ENCODE assay signal across 13 cellular contexts in genomic region chr3:43223670-43224364, GRCh38.
DNase-seq lines count a peak whose midpoint lies in the region; ATAC-seq, FAIRE-seq and TF ChIP-seq lines count a peak whose summit lies in the region.
"Had no signal": no experiment of that assay in that cellular context is flagged by ENCODE, and none has a peak within 500 bp of the region (broad histone marks: within the 10 kb centered on the region; RNA-seq: fewer than 3 reads in every experiment).

No MANE protein-coding gene starts in this region.

- ATAC-seq in GM12878, result peak; percentile 52; the same call in 2 of the 3 replicates
- ATAC-seq in right lobe of liver, result peak in 2 of 4 donors; percentile 60 to 64
- ATAC-seq in HG03460 (IDR thresholded peaks at IDR 0.05; ENCODE audit: unreplicated experiment), result no peak
- no peak for ATAC-seq in stimulated activated naive B cell treated with anti-CD40 and anti-IgM and Interleukin-4, amounts not matched to agents 10 μg/mL and 1 μg/mL and 100 μg/mL, for 72 hours (replicated peaks)
- ATAC-seq: left lung had no signal

- TF ChIP-seq POLR2A in GM12878 (IDR thresholded peaks at IDR 0.05; ENCODE audit: low read depth, low read length) (no peak), right lobe of liver (IDR thresholded peaks at IDR 0.05) (no peak)

- H3K4me2 ChIP-seq in GM12878 (ENCODE audit: control insufficient read depth, insufficient read depth), result no peak overlapping the region

- H3K27me3 Mint-ChIP-seq in CD14-positive monocyte (ENCODE audit: low read depth in 3 of 3), result peaks cover under 1 to 2% (median 2%) of the 10 kb centered on the region in 3 donors
- peaks cover 0 to 4% of the 10 kb centered on the region in 2 donors for H3K27me3 Mint-ChIP-seq in stimulated activated naive B cell treated with anti-CD40 and anti-IgM and Interleukin-4, amounts not matched to agents 10 μg/mL and 1 μg/mL and 100 μg/mL, for 72 hours
- H3K27me3 Mint-ChIP-seq in progenitor cell of endocrine pancreas, result peaks cover 2% of the 10 kb centered on the region
- H3K27me3 Mint-ChIP-seq: dendritic cell treated with granulocyte-macrophage colony-stimulating factor and Interleukin-4, amounts not matched to agents 40 ng/mL and 50 ng/mL, for 4 days had no signal

- no peaks in the 10 kb centered on the region for H3K4me1 Mint-ChIP-seq in CD14-positive monocyte
- peaks cover 2 to 5% of the 10 kb centered on the region in 2 donors for H3K4me1 Mint-ChIP-seq in stimulated activated naive B cell treated with anti-CD40 and anti-IgM and Interleukin-4, amounts not matched to agents 10 μg/mL and 1 μg/mL and 100 μg/mL, for 72 hours
- peaks cover 4% of the 10 kb centered on the region for H3K4me1 Mint-ChIP-seq in progenitor cell of endocrine pancreas (ENCODE audit: low read depth)

- H3K4me1 ChIP-seq in GM12878 (ENCODE audit: control insufficient read depth, insufficient read depth, low read length) (no peaks in the 10 kb centered on the region), right lobe of liver (peaks cover 0 to 7% (median 3%) of the 10 kb centered on the region in 4 donors)
- H3K4me1 ChIP-seq: left lung had no signal

- H3K4me3 Mint-ChIP-seq in CD14-positive monocyte (no peak overlapping the region), progenitor cell of endocrine pancreas (ENCODE audit: low read depth) (no peak overlapping the region)
- H3K4me3 Mint-ChIP-seq in stimulated activated naive B cell treated with anti-CD40 and anti-IgM and Interleukin-4, amounts not matched to agents 10 μg/mL and 1 μg/mL and 100 μg/mL, for 72 hours, result no peak overlapping the region
- H3K4me3 Mint-ChIP-seq: dendritic cell treated with granulocyte-macrophage colony-stimulating factor and Interleukin-4, amounts not matched to agents 40 ng/mL and 50 ng/mL, for 4 days had no signal

- peak; percentile 60 for TF ChIP-seq CTCF in CD14-positive monocyte (IDR thresholded peaks at IDR 0.05)
- TF ChIP-seq CTCF in GM12878 (IDR thresholded peaks at IDR 0.05 in 2 of 3, conservative IDR thresholded peaks at IDR 0.05 in 1 of 3; ENCODE audit: control insufficient read depth in 2 of 3, extremely low read depth in 1 of 3, insufficient read depth in 1 of 3, low read depth in 3 of 3, low read length in 3 of 3), result peak in 1 of 3 experiments; percentile 14; a peak in 1 of 6 replicates
- TF ChIP-seq CTCF in right lobe of liver (IDR thresholded peaks at IDR 0.05), result peak; percentile 40 to 52 (median 48)
- no peak for TF ChIP-seq CTCF in progenitor cell of endocrine pancreas (IDR thresholded peaks at IDR 0.05; ENCODE audit: unreplicated experiment)

- no peak overlapping the region for H3K9ac ChIP-seq in GM12878 (ENCODE audit: control insufficient read depth, insufficient read depth, low read length)

- DNase-seq in CD14-positive monocyte (ENCODE audit: low spot score) (no peak), GM12878 (ENCODE audit: low read depth, low spot score) (no peak), right lobe of liver (no peak), NCI-H2029 treated with DMSO at 0.1 percent for 48 hours (lab: John Stamatoyannopoulos, UW) (no peak), progenitor cell of endocrine pancreas (ENCODE audit: low spot score, unreplicated experiment) (no peak)
- DNase-seq in stimulated activated naive B cell treated with anti-CD40 and anti-IgM and Interleukin-4, amounts not matched to agents 10 μg/mL and 1 μg/mL and 100 μg/mL, for 72 hours, result no peak
- DNase-seq: activated CD4-positive, alpha-beta T cell treated with anti-CD3 and anti-CD28 coated beads, Interleukin-2, amount 50 U/mL, for 48 hours; left lung; NCI-H524; stimulated activated CD4-positive, alpha-beta T cell treated with anti-CD3 and anti-CD28 coated beads, Interleukin-4, amount 100 ng/mL, for 1 hour had no signal

- no peaks in the 10 kb centered on the region for H4K20me1 ChIP-seq in GM12878 (ENCODE audit: control insufficient read depth, insufficient read depth)

- RAD21 ChIA-PET in GM12878 (lab: Charles Lee; ENCODE audit: unreplicated experiment), result interaction anchor here (0.7 to 1.7 kb wide), 4 partner anchors 11 to 65 kb away, joined by 3 to 9 read pairs (median 6); no protein-coding TSS in a partner anchor

- no peak for FAIRE-seq in GM12878 (lab: Jason Lieb, UNC)

- H3K9me3 ChIP-seq in GM12878 (replicated peaks; ENCODE audit: control insufficient read depth, insufficient read depth, low read length) (no peaks in the 10 kb centered on the region; the same call in 2 of the 3 replicates), right lobe of liver (peaks cover 0 to 3% (median 0%) of the 10 kb centered on the region in 4 donors)

- 48% methylated on average over 3 of the region's 3 CpGs for WGBS in GM12878 (ENCODE audit: insufficient coverage, insufficient replicate concordance, low lambda C conversion rate, missing lambda C conversion rate)
- 29% methylated on average over 3 of the region's 3 CpGs for WGBS in right lobe of liver (ENCODE audit: insufficient coverage, low coverage, low lambda C conversion rate, missing lambda C conversion rate)

- POLR2A ChIA-PET in GM12878 (lab: Charles Lee), result no interaction called here

- in situ Hi-C loops in GM12878 (cut with MboI), result no loop called here

- CTCF ChIA-PET in GM12878 (lab: Yijun Ruan, JAX), result interaction anchor here (0.6 to 1.8 kb wide), 9 partner anchors 10 to 518 kb away, joined by 3 to 12 read pairs (median 3); no protein-coding TSS in a partner anchor

- H3K79me2 ChIP-seq in GM12878 (ENCODE audit: control insufficient read depth, insufficient read depth, low read length), result no peaks in the 10 kb centered on the region

- SMC1A ChIA-PET in GM12878 (lab: Charles Lee; ENCODE audit: uncharacterized antibody, unreplicated experiment), result interaction anchor here (0.8 to 1.8 kb wide), 8 partner anchors 10 to 262 kb away, joined by 3 to 5 read pairs (median 4); no protein-coding TSS in a partner anchor

- no TSS peak for BruUV-seq in GM12878 (replicated peaks; lab: Mats Ljungman, UMichigan)

- no peaks in the 10 kb centered on the region for H3K27me3 ChIP-seq in GM12878 (replicated peaks in 1 of 2; ENCODE audit: control insufficient read depth in 2 of 2, insufficient read depth in 2 of 2, low read length in 1 of 2)
- no peaks in the 10 kb centered on the region for H3K27me3 ChIP-seq in right lobe of liver
- H3K27me3 ChIP-seq: left lung had no signal

- TF ChIP-seq EP300 in Ishikawa (IDR thresholded peaks at IDR 0.05; ENCODE audit: borderline replicate concordance) (no peak), GM12878 (IDR thresholded peaks at IDR 0.05; ENCODE audit: borderline replicate concordance in 1 of 2, control insufficient read depth in 1 of 2, low read depth in 2 of 2, low read length in 2 of 2) (no peak)

- H3K4me3 ChIP-seq in GM12878 (no peak overlapping the region), right lobe of liver (no peak overlapping the region)
- H3K4me3 ChIP-seq: left lung had no signal

- intact Hi-C loops in CD14-positive monocyte (cut with micrococcal nuclease) (loop anchor here in 1 of 2 donors (10.0 kb wide), 1 partner anchor 281 kb away; no protein-coding TSS in a partner anchor), GM12878 (cut with micrococcal nuclease; ENCODE audit: unreplicated experiment) (loop anchor here (5.0 to 10.0 kb wide), 2 partner anchors 62 to 151 kb away; no protein-coding TSS in a partner anchor), right lobe of liver (cut with DNase I) (no loop called here)

- H3K9me3 Mint-ChIP-seq in CD14-positive monocyte (peaks cover 12 to 19% (median 17%) of the 10 kb centered on the region in 7 donors), progenitor cell of endocrine pancreas (ENCODE audit: low read depth) (peaks cover 30% of the 10 kb centered on the region)
- peaks cover 9 to 15% of the 10 kb centered on the region in 2 donors for H3K9me3 Mint-ChIP-seq in stimulated activated naive B cell treated with anti-CD40 and anti-IgM and Interleukin-4, amounts not matched to agents 10 μg/mL and 1 μg/mL and 100 μg/mL, for 72 hours
- H3K9me3 Mint-ChIP-seq: dendritic cell treated with granulocyte-macrophage colony-stimulating factor and Interleukin-4, amounts not matched to agents 40 ng/mL and 50 ng/mL, for 4 days had no signal

- no peak overlapping the region for H2AFZ ChIP-seq in GM12878 (ENCODE audit: control insufficient read depth, low read depth, low read length)

- H3K27ac ChIP-seq in GM12878 (ENCODE audit: control insufficient read depth, insufficient read depth) (no peak overlapping the region), right lobe of liver (no peak overlapping the region)
- H3K27ac ChIP-seq: left lung had no signal

- H3K36me3 ChIP-seq in GM12878 (ENCODE audit: control insufficient read depth in 2 of 2, insufficient read depth in 2 of 2, low read length in 1 of 2), result no peaks in the 10 kb centered on the region
- H3K36me3 ChIP-seq in right lobe of liver, result no peaks in the 10 kb centered on the region
- H3K36me3 ChIP-seq: left lung had no signal

- H3K36me3 Mint-ChIP-seq in CD14-positive monocyte (no peaks in the 10 kb centered on the region), progenitor cell of endocrine pancreas (ENCODE audit: insufficient read depth) (peaks cover 5% of the 10 kb centered on the region)
- peaks cover 7 to 15% of the 10 kb centered on the region in 2 donors for H3K36me3 Mint-ChIP-seq in stimulated activated naive B cell treated with anti-CD40 and anti-IgM and Interleukin-4, amounts not matched to agents 10 μg/mL and 1 μg/mL and 100 μg/mL, for 72 hours

- H3K27ac Mint-ChIP-seq in CD14-positive monocyte (no peak overlapping the region), progenitor cell of endocrine pancreas (no peak overlapping the region)
- H3K27ac Mint-ChIP-seq in stimulated activated naive B cell treated with anti-CD40 and anti-IgM and Interleukin-4, amounts not matched to agents 10 μg/mL and 1 μg/mL and 100 μg/mL, for 72 hours, result no peak overlapping the region
- H3K27ac Mint-ChIP-seq: dendritic cell treated with granulocyte-macrophage colony-stimulating factor and Interleukin-4, amounts not matched to agents 40 ng/mL and 50 ng/mL, for 4 days had no signal

- TF ChIP-seq RAD21 in Ishikawa (IDR thresholded peaks at IDR 0.05; ENCODE audit: low read depth) (peak; percentile 48), GM12878 (IDR thresholded peaks at IDR 0.05; ENCODE audit: insufficient read depth, low read depth, low read length) (peak; percentile 44)

TF ChIP-seq in Ishikawa, 13 proteins besides CTCF, POLR2A, EP300 and RAD21:
- no peak for TF ChIP-seq TEAD4 (IDR thresholded peaks at IDR 0.05)
TF ChIP-seq in Ishikawa: peak in this region for 0.

TF ChIP-seq in GM12878, 131 proteins besides CTCF, POLR2A, EP300 and RAD21:
- TF ChIP-seq RCOR1 (conservative IDR thresholded peaks at IDR 0.05; ENCODE audit: low read depth, low read length), result no peak
- no peak for TF ChIP-seq NRF1 (conservative IDR thresholded peaks at IDR 0.05; ENCODE audit: low read depth, low read length)
- TF ChIP-seq PAX8 (IDR thresholded peaks at IDR 0.05), result no peak
- TF ChIP-seq SMC3 (IDR thresholded peaks at IDR 0.05; ENCODE audit: borderline replicate concordance, low read length), result peak; percentile 16; the same call in 1 of the 2 replicates
